8 cellular contexts compared by ENCODE assay signal in the genomic region with DNA sequence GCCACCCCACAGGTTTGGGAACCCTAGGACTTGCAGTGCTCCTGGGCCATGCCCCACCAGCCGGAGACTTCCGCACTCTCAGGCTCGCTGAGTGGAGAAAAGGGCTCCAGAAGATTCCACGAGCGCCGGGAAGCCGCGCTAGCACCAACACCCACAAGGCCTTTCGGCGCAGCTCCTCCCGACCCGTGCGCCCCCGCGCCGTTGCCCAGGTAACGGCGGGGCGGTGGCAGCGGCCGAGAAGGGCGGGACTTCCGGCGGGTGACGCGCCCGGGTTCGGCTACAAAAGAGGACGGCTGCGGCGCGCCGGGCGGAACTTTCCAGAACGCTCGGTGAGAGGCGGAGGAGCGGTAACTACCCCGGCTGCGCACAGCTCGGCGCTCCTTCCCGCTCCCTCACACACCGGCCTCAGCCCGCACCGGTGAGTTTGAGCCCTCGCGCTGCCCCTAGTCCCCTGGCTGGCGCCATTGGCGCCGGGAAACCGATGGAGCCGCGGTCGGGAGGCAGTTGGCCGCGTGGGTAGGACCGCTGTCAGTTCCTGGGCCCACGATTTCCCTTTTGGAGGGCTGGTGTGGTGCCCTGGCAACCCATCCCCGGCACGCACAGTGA. TPM values are rescaled to one million over a fixed set of nuclear protein-coding genes. Genes with fewer than 3 reads are reported as not detected.
DNase-seq lines count a peak whose midpoint lies in the region; FAIRE-seq and TF ChIP-seq lines count a peak whose summit lies in the region.

Gene DNAJA1, plus strand, starts transcription at position 308 of the 606 bp plus-strand sequence. CDS start 1,212 bp downstream, outside the sequence.

- H3K4me1 ChIP-seq in ES-I3 (ENCODE audit: insufficient read depth, low read length) (peaks cover 15% of the 10 kb centered on the region), stomach (peaks cover 49 to 70% (median 58%) of the 10 kb centered on the region in 4 donors)

- peak; percentile 88 for TF ChIP-seq POLR2A in H54 (IDR thresholded peaks at IDR 0.05; ENCODE audit: low read depth, low read length)
- TF ChIP-seq POLR2A in stomach (IDR thresholded peaks at IDR 0.05): peak in 2 of 4 donors; percentile 82 to 93

- H3K9me3 Mint-ChIP-seq in neural crest cell: no peaks in the 10 kb centered on the region

- no peak for TF ChIP-seq CTCF in neural crest cell (conservative IDR thresholded peaks at IDR 0.05)
- no peak for TF ChIP-seq CTCF in stomach (IDR thresholded peaks at IDR 0.05)

- H3K27ac Mint-ChIP-seq in neural crest cell (ENCODE audit: unreplicated experiment): peak within 1 kb of the TSS; percentile 98

- peak within 1 kb of the TSS; percentile 98 for H3K4me3 Mint-ChIP-seq in neural crest cell

- peak within 1 kb of the TSS; percentile 98 to 100 (median 99) for H3K27ac ChIP-seq in stomach

- intact Hi-C loops in stomach (cut with DNase I; ENCODE audit: low total_unique reads): no loop called here

- no peak for FAIRE-seq in H54 (lab: Jason Lieb, UNC)

- peak; percentile 71 for DNase-seq in H54 (ENCODE audit: insufficient read length, low spot score)
- DNase-seq in LoVo (ENCODE audit: low spot score): peak; percentile 94
- DNase-seq in SHP77 (lab: John Stamatoyannopoulos, UW): peak; percentile 44 to 78
- peak; percentile 99 for DNase-seq in activated effector memory CD4-positive, alpha-beta T cell treated with anti-CD3 and anti-CD28 coated beads, Interleukin-2, amount 50 U/mL, for 16 hours
- DNase-seq in fibroblast of the conjunctiva (ENCODE audit: low read depth): peak; percentile 92
- peak; percentile 90 for DNase-seq in neural crest cell (ENCODE audit: low read depth, low spot score)
- peak; percentile 96 for DNase-seq in stomach

- 0 to 1% (median 0%) methylated on average over 30 to 61 of the region's 61 CpGs for WGBS in stomach, 5 donors

- no peaks in the 10 kb centered on the region for H3K27me3 Mint-ChIP-seq in neural crest cell (ENCODE audit: low read depth)

- no peaks in the 10 kb centered on the region for H3K27me3 ChIP-seq in stomach

- peaks cover 65% of the 10 kb centered on the region for H3K4me1 Mint-ChIP-seq in neural crest cell

- peaks cover 6% of the 10 kb centered on the region for H3K36me3 Mint-ChIP-seq in neural crest cell (ENCODE audit: low read depth)

- H3K36me3 ChIP-seq in ES-I3 (ENCODE audit: insufficient read depth, low read length) (peaks cover 7% of the 10 kb centered on the region; the same call in 1 of the 2 replicates), stomach (peaks cover 0 to 41% (median 35%) of the 10 kb centered on the region in 4 donors)

- H3K4me3 ChIP-seq in stomach: peak within 1 kb of the TSS; percentile 79 to 95 (median 88)

- H3K9me3 ChIP-seq in ES-I3 (ENCODE audit: control insufficient read depth, insufficient read depth, low read length) (no peaks in the 10 kb centered on the region), stomach (no peaks in the 10 kb centered on the region)

- no peak for TF ChIP-seq EP300 in stomach (IDR thresholded peaks at IDR 0.05)

- H3K9ac ChIP-seq in ES-I3 (ENCODE audit: low read depth, low read length): peak within 1 kb of the TSS; percentile 100

RNA-seq across cellular contexts. Expression of gene DNAJA1, which starts in this region (rescaled TPM):
- total RNA-seq in neural crest cell (252 and 254 TPM in 2 replicates), stomach (10 to 100 TPM; 16.8 to 81.1 (median 29.2) TPM)
- polyA plus RNA-seq in stomach: 10 to 100 TPM; 43.5 to 87.4 (median 75.3) TPM

Comparison
In these comparisons a context has a peak if more than half of its experiments do, and no peak if none do; other contexts are left out.
1. Peak in every context shown above with its lines: DNase-seq, H3K4me3 ChIP-seq and H3K27ac ChIP-seq.